In genomic region chr3:52454938-52455282, GRCh38 we compare ENCODE assay signal across 9 cellular contexts. TPM values are rescaled to one million over a fixed set of nuclear protein-coding genes. Genes with fewer than 3 reads are reported as not detected.
DNase-seq lines count a peak whose midpoint lies in the region; ATAC-seq and TF ChIP-seq lines count a peak whose summit lies in the region.
"Had no signal": no experiment of that assay in that cellular context is flagged by ENCODE, and none has a peak within 500 bp of the region (broad histone marks: within the 10 kb centered on the region; RNA-seq: fewer than 3 reads in every experiment).

No MANE protein-coding gene starts in this region.

- TF ChIP-seq POLR2A in gastrocnemius medialis (IDR thresholded peaks at IDR 0.05): no peak

- in situ Hi-C loops in Panc1 (cut with HindIII; ENCODE audit: low pct_unique_long_range_greater_than_20kb, low sequenced_read_pairs): no loop called here
- in situ Hi-C loops in gastrocnemius medialis (cut with MboI; ENCODE audit: low sequenced_read_pairs in 4 of 4): no loop called here

- peak overlapping the region; percentile 68 to 74 for H3K4me3 ChIP-seq in Panc1 (ENCODE audit: low read depth in 2 of 2, low read length in 2 of 2)
- H3K4me3 ChIP-seq in fibroblast of mammary gland (ENCODE audit: control insufficient read depth, low read depth, low read length): peak overlapping the region; percentile 52
- peak overlapping the region; percentile 73 to 95 (median 86) for H3K4me3 ChIP-seq in gastrocnemius medialis

- POLR2A ChIA-PET in Panc1 (lab: Charles Lee): no interaction called here

- TF ChIP-seq CTCF in Panc1 (IDR thresholded peaks at IDR 0.05): no peak
- TF ChIP-seq CTCF in fibroblast of mammary gland (conservative IDR thresholded peaks at IDR 0.05; ENCODE audit: control insufficient read depth, insufficient read depth, low read depth, low read length): no peak
- no peak for TF ChIP-seq CTCF in gastrocnemius medialis (IDR thresholded peaks at IDR 0.05 in 4 of 5, conservative IDR thresholded peaks at IDR 0.05 in 1 of 5)

- no peak for DNase-seq in Panc1 (ENCODE audit: low read depth, low spot score)
- no peak for DNase-seq in fibroblast of mammary gland (ENCODE audit: low read depth)
- DNase-seq in gastrocnemius medialis: no peak
- no peak for DNase-seq in NCI-H1092 (lab: John Stamatoyannopoulos, UW)
- DNase-seq in globus pallidus (ENCODE audit: low spot score): no peak
- DNase-seq in amygdala (lab: John Stamatoyannopoulos, UW): no peak

- H3K4me1 ChIP-seq in Panc1 (ENCODE audit: control insufficient read depth, insufficient read depth, low read length): peaks cover 36% of the 10 kb centered on the region
- peaks cover 45% of the 10 kb centered on the region in 2 donors for H3K4me1 ChIP-seq in gastrocnemius medialis

- H3K27ac ChIP-seq in Panc1 (ENCODE audit: low read length) (peak overlapping the region; percentile 93), gastrocnemius medialis (peak overlapping the region; percentile 94 to 99 (median 97))

- no peaks in the 10 kb centered on the region for H3K27me3 ChIP-seq in Panc1 (ENCODE audit: control insufficient read depth, insufficient read depth, low read length)
- no peaks in the 10 kb centered on the region for H3K27me3 ChIP-seq in gastrocnemius medialis

- H3K9me3 ChIP-seq in Panc1 (ENCODE audit: control insufficient read depth, insufficient read depth, low read depth, low read length): no peaks in the 10 kb centered on the region
- no peaks in the 10 kb centered on the region for H3K9me3 ChIP-seq in gastrocnemius medialis

- no TSS peak for BruUV-seq in Panc1 (replicated peaks; lab: Mats Ljungman, UMichigan)

- peaks cover 6% of the 10 kb centered on the region; the same call in 1 of the 2 replicates for H3K36me3 ChIP-seq in Panc1 (ENCODE audit: control insufficient read depth, insufficient read depth, low read length)
- peaks cover 0 to 22% of the 10 kb centered on the region in 2 donors for H3K36me3 ChIP-seq in gastrocnemius medialis

- intact Hi-C loops in Panc1 (cut with micrococcal nuclease; ENCODE audit: unreplicated experiment): no loop called here
- intact Hi-C loops in gastrocnemius medialis (cut with DNase I; ENCODE audit: low total_unique reads): loop anchor here (5.0 to 10.0 kb wide), 4 partner anchors 82 to 390 kb away; partner anchors contain the start of genes GLYCTK, TWF2 and UQCC5

- ATAC-seq in GM19328 (IDR thresholded peaks at IDR 0.05; ENCODE audit: unreplicated experiment): peak; percentile 6
- peak; percentile 13; the same call in 1 of the 2 replicates for ATAC-seq in Panc1
- ATAC-seq in gastrocnemius medialis: peak; percentile 2 to 5
- no peak for ATAC-seq in GM21528 (IDR thresholded peaks at IDR 0.05; ENCODE audit: low FRiP score, unreplicated experiment)

- CTCF ChIA-PET in Panc1 (lab: Charles Lee): no interaction called here

RNA-seq across cellular contexts. Expression of gene NISCH, which starts 0.5 kb away (rescaled TPM):
- total RNA-seq in Panc1 (2021; ENCODE audit: unreplicated experiment) (63.4 TPM), gastrocnemius medialis (10 to 100 TPM; 19.2 to 38.3 (median 25.0) TPM)
- 59.1 TPM for polyA plus RNA-seq in Panc1 (2012; ENCODE audit: insufficient read length)

RNA-seq across cellular contexts. Expression of gene TNNC1, which starts 1.1 kb away (rescaled TPM):
- total RNA-seq in Panc1 (2021; ENCODE audit: unreplicated experiment) (5.2 TPM), gastrocnemius medialis (over 10,000 TPM in 1 of 4 donors, 1,000 to 10,000 TPM in 3; 5,017 to 11,453 (median 7,253) TPM)
- 7.4 TPM for polyA plus RNA-seq in Panc1 (2012; ENCODE audit: insufficient read length)

RNA-seq across cellular contexts. Expression of gene SEMA3G, which starts 10.0 kb away (rescaled TPM):
- total RNA-seq in Panc1 (2021; ENCODE audit: unreplicated experiment) (1.6 TPM), gastrocnemius medialis (10 to 100 TPM in 3 of 4 donors, 1 to 10 TPM in 1; 3.8 to 20.3 (median 13.1) TPM)
- polyA plus RNA-seq in Panc1 (2012; ENCODE audit: insufficient read length): 0.61 TPM

RNA-seq across cellular contexts. Expression of gene STAB1, which starts 40.2 kb away (rescaled TPM):
- total RNA-seq in Panc1 (2021; ENCODE audit: unreplicated experiment) (0.39 TPM), gastrocnemius medialis (10 to 100 TPM; 10.3 to 27.2 (median 23.3) TPM)
- 0.17 TPM for polyA plus RNA-seq in Panc1 (2012; ENCODE audit: insufficient read length)
- total RNA-seq: SK-MEL-5 had no signal

RNA-seq across cellular contexts. Expression of gene PHF7, which starts 44.5 kb away (rescaled TPM):
- total RNA-seq in Panc1 (2021; ENCODE audit: unreplicated experiment) (12.0 TPM), gastrocnemius medialis (10 to 100 TPM in 1 of 4 donors, 1 to 10 TPM in 3; 3.1 to 11.4 (median 6.8) TPM)
- polyA plus RNA-seq in Panc1 (2012; ENCODE audit: insufficient read length): 2.6 TPM

Comparison
In these comparisons a context has a peak if more than half of its experiments do, and no peak if none do; other contexts are left out.
1. RNA of gene TNNC1, which starts 1.1 kb away (total RNA-seq): 5,017 to 11,453 TPM in gastrocnemius medialis; 5.2 TPM in Panc1 (single experiment); every median in the first group is over 100 times any median in the second.
2. Peak in every context shown above with its lines, with median percentiles within 50 percentile points of each other: H3K4me3 ChIP-seq.